Comparison of ENCODE assay signal across 9 cellular contexts in the genomic region with DNA sequence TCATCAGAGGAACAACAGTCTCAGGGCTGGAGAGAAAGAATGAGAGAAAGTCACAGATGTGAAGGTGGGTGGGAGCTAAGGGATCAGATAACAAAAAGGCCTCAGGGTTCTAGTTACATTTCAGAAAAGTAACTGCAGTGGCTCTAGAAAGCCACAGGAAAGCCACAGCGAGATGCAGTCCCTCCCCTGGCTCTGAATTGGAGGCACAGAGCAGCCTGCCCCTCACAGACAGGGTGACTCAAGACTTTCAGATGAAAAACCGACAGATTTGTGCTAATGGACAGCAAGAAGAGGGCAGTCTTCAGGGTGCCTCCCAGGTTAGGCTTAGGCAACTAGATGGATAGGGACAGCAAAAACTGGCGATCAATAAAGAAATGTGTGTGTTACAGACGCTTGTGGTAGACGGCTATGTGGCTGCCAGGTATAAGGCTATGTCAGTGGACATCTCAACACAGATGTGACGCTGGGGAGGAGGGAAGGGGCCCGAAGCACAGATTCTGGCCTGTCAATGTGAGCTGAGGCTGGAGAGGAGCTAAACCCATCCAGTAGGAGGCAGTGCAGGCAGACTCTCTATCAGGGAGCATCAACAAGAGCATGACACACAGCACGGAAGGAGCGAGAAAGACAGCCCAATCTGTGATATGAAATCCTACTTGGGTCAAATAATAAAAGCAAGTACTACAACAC. TPM values are rescaled to one million over a fixed set of nuclear protein-coding genes. Genes with fewer than 3 reads are reported as not detected.
A peak's percentile ranks its signal among the peaks of the same experiment; 100 is the strongest.
DNase-seq lines count a peak whose midpoint lies in the region; FAIRE-seq and TF ChIP-seq lines count a peak whose summit lies in the region.
"Had no signal": no experiment of that assay in that cellular context is flagged by ENCODE, and none has a peak within 500 bp of the region (broad histone marks: within the 10 kb centered on the region; RNA-seq: fewer than 3 reads in every experiment).

No MANE protein-coding gene starts in this region.

- DNase-seq in HT-29 (ENCODE audit: low spot score) (peak; percentile 20), WERI-Rb-1 (peak; percentile 28), endothelial cell of umbilical vein (ENCODE audit: low read depth, low spot score) (peak; percentile 17), DMS153 treated with DMSO at 0.1 percent for 48 hours (lab: John Stamatoyannopoulos, UW; ENCODE audit: unreplicated experiment) (no peak), amygdala (lab: John Stamatoyannopoulos, UW) (no peak), Ammon's horn (ENCODE audit: low spot score) (no peak), UCSD-AML1 (lab: John Stamatoyannopoulos, UW; ENCODE audit: unreplicated experiment) (no peak)
- peak; percentile 17 for DNase-seq in stimulated activated CD8-positive, alpha-beta memory T cell treated with anti-CD3 and anti-CD28 coated beads, Interleukin-12 subunit alpha, Interleukin-12 subunit beta, amount 100 ng/mL, for 4 hours (ENCODE audit: low read depth)

- H4K20me1 ChIP-seq in endothelial cell of umbilical vein (replicated peaks; ENCODE audit: control insufficient read depth, extremely low read depth, insufficient read depth, low read length): no peaks in the 10 kb centered on the region

- H3K9me3 ChIP-seq in WERI-Rb-1 (ENCODE audit: severe bottlenecking): no peaks in the 10 kb centered on the region
- no peaks in the 10 kb centered on the region for H3K9me3 ChIP-seq in endothelial cell of umbilical vein (replicated peaks; ENCODE audit: control insufficient read depth, insufficient read depth, low read length)

- H3K27ac ChIP-seq in WERI-Rb-1 (no peak overlapping the region), endothelial cell of umbilical vein (ENCODE audit: insufficient read depth, low read depth, low read length) (no peak overlapping the region)

- POLR2A ChIA-PET in endothelial cell of umbilical vein (lab: Charles Lee): no interaction called here

- BruUV-seq in endothelial cell of umbilical vein (replicated peaks; lab: Mats Ljungman, UMichigan): no TSS peak

- H3K36me3 ChIP-seq in WERI-Rb-1 (no peaks in the 10 kb centered on the region), endothelial cell of umbilical vein (ENCODE audit: control insufficient read depth in 2 of 2, extremely low read depth in 1 of 2, insufficient read depth in 2 of 2, low read length in 2 of 2) (peaks cover 12 to 32% of the 10 kb centered on the region in 2 experiments)

- no peak overlapping the region for H2AFZ ChIP-seq in endothelial cell of umbilical vein (ENCODE audit: low read depth, low read length)

- H3K27me3 ChIP-seq in WERI-Rb-1 (ENCODE audit: insufficient read depth, low read depth, severe bottlenecking) (no peaks in the 10 kb centered on the region), endothelial cell of umbilical vein (ENCODE audit: control insufficient read depth in 2 of 2, insufficient read depth in 2 of 2, low read length in 2 of 2) (no peaks in the 10 kb centered on the region)

- H3K9me1 ChIP-seq in endothelial cell of umbilical vein (replicated peaks; ENCODE audit: control insufficient read depth, extremely low read depth, insufficient read depth, low read length): no peaks in the 10 kb centered on the region

- CTCF ChIA-PET in endothelial cell of umbilical vein (lab: Charles Lee): interaction anchor here (1.0 to 3.3 kb wide), 6 partner anchors 9 to 432 kb away, joined by 4 to 13 read pairs (median 6); no protein-coding TSS in a partner anchor

- H3K9ac ChIP-seq in endothelial cell of umbilical vein (replicated peaks; ENCODE audit: extremely low read depth, insufficient read depth, low read length): no peak overlapping the region

- H3K4me3 ChIP-seq in WERI-Rb-1 (ENCODE audit: low read depth, low read length): no peak overlapping the region
- H3K4me3 ChIP-seq in endothelial cell of umbilical vein (replicated peaks in 1 of 3; ENCODE audit: insufficient read depth in 1 of 3, low read depth in 1 of 3, low read length in 3 of 3): no peak overlapping the region
- H3K4me3 ChIP-seq: skin epidermis had no signal

- FAIRE-seq in endothelial cell of umbilical vein (lab: Jason Lieb, UNC): no peak

- no peak for TF ChIP-seq POLR2A in endothelial cell of umbilical vein (IDR thresholded peaks at IDR 0.05; ENCODE audit: low read depth, low read length)

- dilution Hi-C loops in endothelial cell of umbilical vein (cut with MboI; ENCODE audit: extremely low pct_ligation_motif_present, low sequenced_read_pairs): no loop called here

- H3K79me2 ChIP-seq in endothelial cell of umbilical vein (ENCODE audit: control insufficient read depth, insufficient read depth, low read length): no peaks in the 10 kb centered on the region

- peak; percentile 68 for TF ChIP-seq CTCF in WERI-Rb-1 (IDR thresholded peaks at IDR 0.05; ENCODE audit: low read depth, low read length)
- TF ChIP-seq CTCF in endothelial cell of umbilical vein (IDR thresholded peaks at IDR 0.05; ENCODE audit: extremely low read depth in 1 of 2, insufficient read depth in 1 of 2, low read depth in 1 of 2, low read length in 2 of 2): peak; percentile 36 to 43

- H3K4me1 ChIP-seq in endothelial cell of umbilical vein (ENCODE audit: control insufficient read depth, extremely low read depth, insufficient read depth, low read length): no peaks in the 10 kb centered on the region

- intact Hi-C loops in endothelial cell of umbilical vein (cut with micrococcal nuclease): no loop called here

- H3K4me2 ChIP-seq in endothelial cell of umbilical vein (ENCODE audit: insufficient read depth, low read length): no peak overlapping the region

TF ChIP-seq in endothelial cell of umbilical vein, 7 proteins besides CTCF, POLR2A, EP300 and RAD21:
- TF ChIP-seq FOS (IDR thresholded peaks at IDR 0.05; ENCODE audit: borderline replicate concordance, insufficient read depth, low read length): no peak
- TF ChIP-seq EZH2 (IDR thresholded peaks at IDR 0.05; ENCODE audit: borderline replicate concordance, low read depth, low read length, severe bottlenecking): no peak
- TF ChIP-seq MYC (IDR thresholded peaks at IDR 0.05; ENCODE audit: low read depth, low read length): no peak
- no peak for TF ChIP-seq JUN (IDR thresholded peaks at IDR 0.05; ENCODE audit: borderline replicate concordance, insufficient read depth, insufficient read length, low read depth)
- no peak for TF ChIP-seq POLR2AphosphoS5 (IDR thresholded peaks at IDR 0.05; ENCODE audit: insufficient read depth, low read depth, low read length)
- no peak for TF ChIP-seq GATA2 (IDR thresholded peaks at IDR 0.05; ENCODE audit: insufficient read depth, insufficient read length, low read depth, low read length)
- no peak for TF ChIP-seq MAX (IDR thresholded peaks at IDR 0.05; ENCODE audit: insufficient read depth, insufficient read length)
TF ChIP-seq in endothelial cell of umbilical vein: peak in this region for 0.

RNA-seq across cellular contexts. Expression of gene UNC50, which starts 26.2 kb away (rescaled TPM):
- 18.4 and 20.7 TPM in 2 replicates for total RNA-seq in HT-29 (2014; rRNA removed; shearing (Covaris generic))
- 33.5 and 35.3 TPM in 2 replicates for total RNA-seq in endothelial cell of umbilical vein
- polyA plus RNA-seq in endothelial cell of umbilical vein: 42.9 and 56.6 TPM in 2 replicates
- 35.6 and 36.6 TPM in 2 replicates for polyA plus RNA-seq in endothelial cell of umbilical vein (2011; cell fraction: cytosol; rRNA removed)
- 38.0 and 49.6 TPM in 2 replicates for polyA plus RNA-seq in endothelial cell of umbilical vein (2011; cell fraction: nucleus; rRNA removed)
- 43.2 and 49.8 TPM in 2 replicates for polyA plus RNA-seq in endothelial cell of umbilical vein (2012)
- 13.2 and 19.6 TPM in 2 replicates for polyA minus RNA-seq in endothelial cell of umbilical vein
- 17.3 TPM for polyA minus RNA-seq in endothelial cell of umbilical vein (2011; cell fraction: cytosol; rRNA and poly(A)+ RNA removed)
- 10.3 and 15.2 TPM in 2 replicates for polyA minus RNA-seq in endothelial cell of umbilical vein (2011; cell fraction: nucleus; rRNA and poly(A)+ RNA removed)

RNA-seq across cellular contexts. Expression of gene COA5, which starts 26.2 kb away (rescaled TPM):
- 23.8 and 30.0 TPM in 2 replicates for total RNA-seq in HT-29 (2014; rRNA removed; shearing (Covaris generic))
- 17.7 and 18.2 TPM in 2 replicates for total RNA-seq in endothelial cell of umbilical vein
- 10.3 and 16.5 TPM in 2 replicates for polyA plus RNA-seq in endothelial cell of umbilical vein
- 17.7 and 23.2 TPM in 2 replicates for polyA plus RNA-seq in endothelial cell of umbilical vein (2011; cell fraction: cytosol; rRNA removed)
- 19.0 and 27.8 TPM in 2 replicates for polyA plus RNA-seq in endothelial cell of umbilical vein (2011; cell fraction: nucleus; rRNA removed)
- 28.3 and 35.7 TPM in 2 replicates for polyA plus RNA-seq in endothelial cell of umbilical vein (2012)
- polyA minus RNA-seq in endothelial cell of umbilical vein: 5.2 and 6.5 TPM in 2 replicates
- 5.7 TPM for polyA minus RNA-seq in endothelial cell of umbilical vein (2011; cell fraction: cytosol; rRNA and poly(A)+ RNA removed)
- 8.5 and 10.3 TPM in 2 replicates for polyA minus RNA-seq in endothelial cell of umbilical vein (2011; cell fraction: nucleus; rRNA and poly(A)+ RNA removed)

Comparison
In these comparisons a context has a peak if more than half of its experiments do, and no peak if none do; other contexts are left out.
1. DNase-seq: peak in HT-29 (single experiment), WERI-Rb-1 (single experiment), endothelial cell of umbilical vein (single experiment) and stimulated activated CD8-positive, alpha-beta memory T cell treated with anti-CD3 and anti-CD28 coated beads, Interleukin-12 subunit alpha, Interleukin-12 subunit beta, amount 100 ng/mL, for 4 hours (single experiment); none in DMS153 treated with DMSO at 0.1 percent for 48 hours (single experiment), amygdala (0 of 56), Ammon's horn (single experiment) and UCSD-AML1 (single experiment).